14 cellular contexts compared by ENCODE assay signal in the genomic region with DNA sequence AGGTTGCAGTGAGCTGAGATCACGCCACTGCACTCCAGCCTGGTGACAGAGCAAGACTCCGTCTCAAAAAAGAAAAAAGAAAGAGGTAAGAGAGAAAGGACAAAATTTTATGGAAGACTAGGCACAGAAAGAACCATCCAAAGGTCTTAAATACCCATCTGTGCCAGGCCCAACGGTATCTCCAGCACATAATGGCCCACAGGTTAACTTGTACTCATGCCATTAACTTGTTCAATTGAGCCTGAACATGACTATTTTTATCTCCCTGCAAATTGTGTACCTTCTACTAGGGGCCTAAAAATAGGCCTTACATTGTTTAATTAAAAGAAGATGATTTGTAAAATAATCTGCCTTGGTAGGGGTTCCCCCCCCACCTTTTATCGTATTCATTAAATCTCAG.
"Had no signal": no experiment of that assay in that cellular context is flagged by ENCODE, and none has a peak within 500 bp of the region (broad histone marks: within the 10 kb centered on the region; RNA-seq: fewer than 3 reads in every experiment).

No MANE protein-coding gene starts in this region.

- H3K27ac Mint-ChIP-seq: T-cell had no signal

- H3K27me3 Mint-ChIP-seq: effector memory CD8-positive, alpha-beta T cell; T-cell had no signal

- H3K4me3 Mint-ChIP-seq: effector memory CD8-positive, alpha-beta T cell; T-cell had no signal

- DNase-seq: activated CD4-positive, alpha-beta T cell treated with anti-CD3 and anti-CD28 coated beads for 48 hours; activated gamma-delta T cell treated with Interleukin-2 at 50 U/mL for 16 hours; effector memory CD8-positive, alpha-beta T cell; foreskin keratinocyte; head of caudate nucleus; left colon; midbrain; stomach; T-cell; testis; upper lobe of left lung had no signal

- ATAC-seq: effector memory CD8-positive, alpha-beta T cell; foreskin keratinocyte; sciatic nerve had no signal

- H3K4me3 ChIP-seq: prostate gland, SK-N-MC, stomach, testis, upper lobe of left lung had no signal

- H3K27ac ChIP-seq: foreskin keratinocyte, prostate gland, SK-N-MC, stomach, testis, upper lobe of left lung had no signal

- H3K4me1 ChIP-seq: foreskin keratinocyte, prostate gland, stomach, testis had no signal

- H3K9me3 Mint-ChIP-seq: effector memory CD8-positive, alpha-beta T cell; T-cell had no signal

- H3K27me3 ChIP-seq: foreskin keratinocyte, stomach, testis, upper lobe of left lung had no signal

- H3K9me3 ChIP-seq: prostate gland, stomach, testis, upper lobe of left lung had no signal

- H3K36me3 ChIP-seq: prostate gland had no signal
